8 cellular contexts compared by ENCODE assay signal in genomic region chr9:91978739-91979414, GRCh38. TPM values are rescaled to one million over a fixed set of nuclear protein-coding genes. Genes with fewer than 3 reads are reported as not detected.
DNase-seq lines count a peak whose midpoint lies in the region; ATAC-seq, FAIRE-seq and TF ChIP-seq lines count a peak whose summit lies in the region.

No MANE protein-coding gene starts in this region.

- peak; percentile 25 for TF ChIP-seq CTCF in DOHH2 (IDR thresholded peaks at IDR 0.05; ENCODE audit: low read depth, low read length, poor library complexity, severe bottlenecking)
- peak; percentile 64 for TF ChIP-seq CTCF in brain microvascular endothelial cell (IDR thresholded peaks at IDR 0.05; ENCODE audit: low read depth, low read length, missing control alignments)

- no peaks in the 10 kb centered on the region for H3K9me2 ChIP-seq in DOHH2 (replicated peaks; ENCODE audit: control insufficient read depth, low read length)

- no peak overlapping the region for H3K27ac Mint-ChIP-seq in activated T-helper 1 cell treated with anti-CD3 and anti-CD28 coated beads, Interleukin-12 subunit alpha, Interleukin-12 subunit beta, Interleukin-2, Interleukin-4 antibody, amounts not matched to agents 30 ng/mL and 10 ng/mL and 1 ng/mL, durations not matched to agents 14 hours and 24 hours and 36 hours

- no peaks in the 10 kb centered on the region for H3K27me3 ChIP-seq in DOHH2 (ENCODE audit: control insufficient read depth, low read length)
- H3K27me3 ChIP-seq in brain microvascular endothelial cell (replicated peaks), result no peaks in the 10 kb centered on the region

- DNase-seq in LHCN-M2 (ENCODE audit: low read depth) (peak; percentile 83), brain microvascular endothelial cell (peak; percentile 88), GM12891 (ENCODE audit: insufficient read length, low spot score) (no peak)
- no peak for DNase-seq in activated T-helper 1 cell treated with anti-CD3 and anti-CD28 coated beads, Interleukin-12 subunit alpha, Interleukin-12 subunit beta, Interleukin-2, Interleukin-4 antibody, amounts not matched to agents 30 ng/mL and 10 ng/mL and 1 ng/mL, durations not matched to agents 14 hours and 24 hours and 36 hours (ENCODE audit: low spot score)

- in situ Hi-C loops in brain microvascular endothelial cell (cut with HindIII; ENCODE audit: low pct_ligation_motif_present, low sequenced_read_pairs), result no loop called here

- ATAC-seq in HG02870 (IDR thresholded peaks at IDR 0.05; ENCODE audit: unreplicated experiment) (no peak), GM18519 (IDR thresholded peaks at IDR 0.05; ENCODE audit: low FRiP score, unreplicated experiment) (no peak)

- intact Hi-C loops in activated T-helper 1 cell treated with anti-CD3 and anti-CD28 coated beads, Interleukin-12 subunit alpha, Interleukin-12 subunit beta, Interleukin-2, Interleukin-4 antibody, amounts not matched to agents 30 ng/mL and 10 ng/mL and 1 ng/mL, durations not matched to agents 14 hours and 24 hours and 36 hours (cut with micrococcal nuclease), result loop anchor here (1.0 kb wide), 1 partner anchor 204 kb away; no protein-coding TSS in a partner anchor

- no peaks in the 10 kb centered on the region for H4K20me1 ChIP-seq in DOHH2 (ENCODE audit: control insufficient read depth, insufficient read depth, low read depth, low read length)

- no peaks in the 10 kb centered on the region for H3K4me1 Mint-ChIP-seq in activated T-helper 1 cell treated with anti-CD3 and anti-CD28 coated beads, Interleukin-12 subunit alpha, Interleukin-12 subunit beta, Interleukin-2, Interleukin-4 antibody, amounts not matched to agents 30 ng/mL and 10 ng/mL and 1 ng/mL, durations not matched to agents 14 hours and 24 hours and 36 hours (ENCODE audit: low read depth)

- no peaks in the 10 kb centered on the region for H3K36me3 Mint-ChIP-seq in activated T-helper 1 cell treated with anti-CD3 and anti-CD28 coated beads, Interleukin-12 subunit alpha, Interleukin-12 subunit beta, Interleukin-2, Interleukin-4 antibody, amounts not matched to agents 30 ng/mL and 10 ng/mL and 1 ng/mL, durations not matched to agents 14 hours and 24 hours and 36 hours (ENCODE audit: low read depth)

- no peak overlapping the region for H3K4me3 Mint-ChIP-seq in activated T-helper 1 cell treated with anti-CD3 and anti-CD28 coated beads, Interleukin-12 subunit alpha, Interleukin-12 subunit beta, Interleukin-2, Interleukin-4 antibody, amounts not matched to agents 30 ng/mL and 10 ng/mL and 1 ng/mL, durations not matched to agents 14 hours and 24 hours and 36 hours

- H3K4me1 ChIP-seq in DOHH2 (ENCODE audit: control insufficient read depth, low read length) (no peaks in the 10 kb centered on the region), mesodermal cell (ENCODE audit: control insufficient read depth, insufficient read depth, low read length, poor library complexity, severe bottlenecking) (peaks cover 4% of the 10 kb centered on the region)

- H3K9me3 Mint-ChIP-seq in activated T-helper 1 cell treated with anti-CD3 and anti-CD28 coated beads, Interleukin-12 subunit alpha, Interleukin-12 subunit beta, Interleukin-2, Interleukin-4 antibody, amounts not matched to agents 30 ng/mL and 10 ng/mL and 1 ng/mL, durations not matched to agents 14 hours and 24 hours and 36 hours, result peaks cover 8% of the 10 kb centered on the region

- H3K4me2 ChIP-seq in DOHH2 (ENCODE audit: low read length), result no peak overlapping the region

- H3K4me3 ChIP-seq in DOHH2 (ENCODE audit: low read length), result no peak overlapping the region
- H3K4me3 ChIP-seq in brain microvascular endothelial cell (ENCODE audit: low read depth, low read length), result no peak overlapping the region
- H3K4me3 ChIP-seq in mesodermal cell (ENCODE audit: extremely low read depth, insufficient read depth, low read length, poor library complexity, severe bottlenecking), result no peak overlapping the region

- no peaks in the 10 kb centered on the region for H3K27me3 Mint-ChIP-seq in activated T-helper 1 cell treated with anti-CD3 and anti-CD28 coated beads, Interleukin-12 subunit alpha, Interleukin-12 subunit beta, Interleukin-2, Interleukin-4 antibody, amounts not matched to agents 30 ng/mL and 10 ng/mL and 1 ng/mL, durations not matched to agents 14 hours and 24 hours and 36 hours (ENCODE audit: insufficient read depth)

- WGBS in mesodermal cell (ENCODE audit: insufficient coverage in 2 of 2), 2 experiments, result 51 to 54% methylated on average over 3 to 4 of the region's 6 CpGs

- TF ChIP-seq POLR2A in GM12891 (IDR thresholded peaks at IDR 0.05; ENCODE audit: low read depth, low read length), result no peak

- FAIRE-seq in GM12891 (lab: Jason Lieb, UNC), result no peak

- no peaks in the 10 kb centered on the region for H3K79me2 ChIP-seq in DOHH2 (ENCODE audit: control insufficient read depth, low read length)

- H3K9me3 ChIP-seq in DOHH2 (ENCODE audit: control insufficient read depth, insufficient read depth, low read length) (no peaks in the 10 kb centered on the region; the same call in 1 of the 2 replicates), mesodermal cell (ENCODE audit: control insufficient read depth, low read length) (peaks cover 6% of the 10 kb centered on the region)

- no peaks in the 10 kb centered on the region for H3K36me3 ChIP-seq in DOHH2 (ENCODE audit: control insufficient read depth, low read length)
- H3K36me3 ChIP-seq in brain microvascular endothelial cell (replicated peaks), result no peaks in the 10 kb centered on the region
- H3K36me3 ChIP-seq in mesodermal cell (ENCODE audit: control insufficient read depth, insufficient read depth, low read length), result no peaks in the 10 kb centered on the region

- H3K27ac ChIP-seq in DOHH2 (ENCODE audit: low read depth, low read length), result no peak overlapping the region
- H3K27ac ChIP-seq in brain microvascular endothelial cell, result peak overlapping the region; percentile 66
- H3K27ac ChIP-seq in mesodermal cell (ENCODE audit: low read depth, low read length, severe bottlenecking), result peak overlapping the region; percentile 66

- no peaks in the 10 kb centered on the region for H3F3A ChIP-seq in DOHH2 (ENCODE audit: control insufficient read depth, insufficient read depth)

TF ChIP-seq in GM12891, 5 proteins besides CTCF, POLR2A, EP300 and RAD21:
- TF ChIP-seq PAX5 (IDR thresholded peaks at IDR 0.05; ENCODE audit: insufficient read depth, low read length, severe bottlenecking) (no peak), POU2F2 (IDR thresholded peaks at IDR 0.05; ENCODE audit: low read depth, low read length) (no peak), POLR2AphosphoS5 (IDR thresholded peaks at IDR 0.05; ENCODE audit: low read depth, low read length) (no peak), TAF1 (IDR thresholded peaks at IDR 0.05; ENCODE audit: low read depth, low read length) (no peak), SPI1 (IDR thresholded peaks at IDR 0.05; ENCODE audit: low read depth, low read length) (no peak)

RNA-seq across cellular contexts. Expression of gene ROR2, which starts 28.8 kb away (rescaled TPM):
- not detected in 2 replicates for total RNA-seq in LHCN-M2 (2014; rRNA removed)
- 0.04 TPM for polyA plus RNA-seq in LHCN-M2 (2012)
- polyA plus RNA-seq in mesodermal cell (2013, experiment 1 of 2), result 10.1 TPM
- polyA plus RNA-seq in mesodermal cell (2013, experiment 2 of 2), result 9.2 TPM
- polyA plus RNA-seq in GM12891 (2012; ENCODE audit: low read depth, missing spikeins), result 0.05 TPM
- total RNA-seq in activated T-helper 1 cell treated with anti-CD3 and anti-CD28 coated beads, Interleukin-12 subunit alpha, Interleukin-12 subunit beta, Interleukin-2, Interleukin-4 antibody, amounts not matched to agents 30 ng/mL and 10 ng/mL and 1 ng/mL, durations not matched to agents 14 hours and 24 hours and 36 hours, result 1.1 and 1.6 TPM in 2 replicates

Comparison
In these comparisons a context has a peak if more than half of its experiments do, and no peak if none do; other contexts are left out.
1. DNase-seq: peak in LHCN-M2 (single experiment) and brain microvascular endothelial cell (single experiment); none in GM12891 (single experiment) and activated T-helper 1 cell treated with anti-CD3 and anti-CD28 coated beads, Interleukin-12 subunit alpha, Interleukin-12 subunit beta, Interleukin-2, Interleukin-4 antibody, amounts not matched to agents 30 ng/mL and 10 ng/mL and 1 ng/mL, durations not matched to agents 14 hours and 24 hours and 36 hours (single experiment).